ENCODE assay signal across 17 cellular contexts in the genomic region with DNA sequence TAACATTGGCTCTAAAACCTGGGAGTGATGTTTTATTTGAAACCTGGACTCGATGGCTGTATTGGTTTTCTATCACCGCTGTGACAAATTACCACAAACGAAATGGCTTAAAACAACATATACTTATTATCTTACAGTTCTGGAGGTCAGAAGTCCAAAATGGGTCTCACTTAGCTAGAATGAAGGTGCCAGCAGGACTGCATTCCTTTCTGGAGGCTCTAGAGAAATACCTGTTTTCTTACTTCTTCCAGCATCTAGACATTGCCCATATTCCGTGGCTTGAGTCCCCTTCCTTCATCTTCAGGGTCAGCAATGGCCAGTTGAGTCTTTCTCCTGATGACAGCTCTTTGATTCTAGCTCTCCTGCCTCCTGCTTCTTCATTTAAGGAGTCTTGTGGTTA. TPM values are rescaled to one million over a fixed set of nuclear protein-coding genes. Genes with fewer than 3 reads are reported as not detected.
DNase-seq lines count a peak whose midpoint lies in the region; ATAC-seq and TF ChIP-seq lines count a peak whose summit lies in the region.
"Had no signal": no experiment of that assay in that cellular context is flagged by ENCODE, and none has a peak within 500 bp of the region (broad histone marks: within the 10 kb centered on the region; RNA-seq: fewer than 3 reads in every experiment).

No MANE protein-coding gene starts in this region.

- H3K4me1 ChIP-seq in BLaER1: peaks cover 71% of the 10 kb centered on the region
- H3K4me1 ChIP-seq in HEK293 (ENCODE audit: control insufficient read depth, insufficient read depth, low read length): peaks cover 19% of the 10 kb centered on the region
- H3K4me1 ChIP-seq in trophoblast cell (ENCODE audit: control insufficient read depth in 1 of 2, insufficient read depth in 2 of 2, low read length in 2 of 2): no peaks in the 10 kb centered on the region
- H3K4me1 ChIP-seq in upper lobe of left lung: peaks cover 0 to 1% (median under 1%) of the 10 kb centered on the region in 4 donors
- H3K4me1 ChIP-seq: A549 had no signal

- no peak overlapping the region for H2BK5ac ChIP-seq in trophoblast cell (ENCODE audit: low read depth, low read length, poor library complexity)

- H3K14ac ChIP-seq in trophoblast cell (ENCODE audit: low read length): no peak overlapping the region

- ATAC-seq in upper lobe of left lung (ENCODE audit: low FRiP score in 2 of 2): no peak
- ATAC-seq: A549; CD8-positive, alpha-beta T cell had no signal

- POLR2A ChIA-PET in HEK293 (lab: Yijun Ruan, JAX): no interaction called here

- H3K9me3 ChIP-seq in BLaER1 (0 out of 2 replicates have a peak, but pooled peaks cover 14% of the 10 kb centered on the region), HEK293 (ENCODE audit: control insufficient read depth, insufficient read depth, low read depth, low read length) (no peaks in the 10 kb centered on the region), trophoblast cell (ENCODE audit: insufficient read depth, low read depth, low read length) (no peaks in the 10 kb centered on the region), upper lobe of left lung (no peaks in the 10 kb centered on the region)
- H3K9me3 ChIP-seq: A549, Caco-2 had no signal

- TF ChIP-seq POLR2A in upper lobe of left lung (IDR thresholded peaks at IDR 0.05): no peak

- no peak overlapping the region for H2BK12ac ChIP-seq in trophoblast cell (ENCODE audit: low read length)

- CTCF ChIA-PET in HEK293 (lab: Yijun Ruan, JAX): interaction anchor here (1.2 kb wide), 1 partner anchor 16 kb away, joined by 3 read pairs; no protein-coding TSS in a partner anchor

- peak overlapping the region; percentile 68 for H3K4me2 ChIP-seq in BLaER1
- no peak overlapping the region for H3K4me2 ChIP-seq in trophoblast cell (ENCODE audit: low read length)
- H3K4me2 ChIP-seq: A549 had no signal

- H3K36me3 ChIP-seq in BLaER1 (no peaks in the 10 kb centered on the region), HEK293 (ENCODE audit: control insufficient read depth in 2 of 2, insufficient read depth in 1 of 2, low read length in 2 of 2) (no peaks in the 10 kb centered on the region), trophoblast cell (ENCODE audit: control insufficient read depth in 1 of 2, insufficient read depth in 2 of 2, low read length in 2 of 2) (no peaks in the 10 kb centered on the region), upper lobe of left lung (no peaks in the 10 kb centered on the region)

- TF ChIP-seq CTCF in HEK293 (tag by site-specific recombination; IDR thresholded peaks at IDR 0.05) (no peak), upper lobe of left lung (IDR thresholded peaks at IDR 0.05) (no peak)

- no peak overlapping the region for H3K23ac ChIP-seq in trophoblast cell (ENCODE audit: low read length)

- H2AFZ ChIP-seq in trophoblast cell (ENCODE audit: insufficient read depth, low read length, poor library complexity): no peak overlapping the region

- no peak overlapping the region for H4K12ac ChIP-seq in trophoblast cell (ENCODE audit: low read depth, low read length)

- H3K9ac ChIP-seq in BLaER1 (no peak overlapping the region), trophoblast cell (ENCODE audit: low read length) (no peak overlapping the region)

- no peak for TF ChIP-seq EP300 in upper lobe of left lung (IDR thresholded peaks at IDR 0.05)

- no peaks in the 10 kb centered on the region for H3K79me2 ChIP-seq in trophoblast cell (ENCODE audit: control insufficient read depth, insufficient read depth, low read length, poor library complexity)

- H3K27me3 ChIP-seq in BLaER1: no peaks in the 10 kb centered on the region
- no peaks in the 10 kb centered on the region for H3K27me3 ChIP-seq in trophoblast cell (ENCODE audit: insufficient read depth, low read length)
- peaks cover 0 to 2% (median 0%) of the 10 kb centered on the region in 4 donors for H3K27me3 ChIP-seq in upper lobe of left lung

- no peaks in the 10 kb centered on the region for H4K20me1 ChIP-seq in BLaER1

- H2BK120ac ChIP-seq in trophoblast cell (ENCODE audit: insufficient read depth, low read length, poor library complexity): no peak overlapping the region

- no peaks in the 10 kb centered on the region for H3K79me1 ChIP-seq in trophoblast cell (ENCODE audit: low read length)

- H2AK5ac ChIP-seq in trophoblast cell (ENCODE audit: low read length): no peak overlapping the region

- H3K27ac ChIP-seq in BLaER1: no peak overlapping the region
- H3K27ac ChIP-seq in HEK293 (ENCODE audit: extremely low read depth, low read depth, low read length): peak overlapping the region; percentile 64; the same call in 1 of the 2 replicates
- H3K27ac ChIP-seq in trophoblast cell (ENCODE audit: low read depth, low read length): no peak overlapping the region
- H3K27ac ChIP-seq in upper lobe of left lung: no peak overlapping the region
- H3K27ac ChIP-seq: 22Rv1, A549, C4-2B had no signal

- WGBS in trophoblast cell (ENCODE audit: extremely low coverage, insufficient coverage, insufficient read length): no CpG with 5 or more reads among the region's 4 CpGs
- WGBS in upper lobe of left lung, 2 donors: 81 to 86% methylated on average over 4 of the region's 4 CpGs

- peak; percentile 55 to 81 for DNase-seq in trophoblast cell
- DNase-seq in upper lobe of left lung: no peak
- no peak for DNase-seq in NCI-H226
- no peak for DNase-seq in occipital lobe (lab: John Stamatoyannopoulos, UW)
- DNase-seq: AML-193; Caco-2; Calu3; CD4-positive, alpha-beta T cell; CD8-positive, alpha-beta T cell; DMS79 treated with DMSO at 0.1 percent for 48 hours; GF-D8 had no signal

- H4K8ac ChIP-seq in trophoblast cell (ENCODE audit: low read depth, low read length): no peak overlapping the region

- H3K4me3 ChIP-seq in BLaER1 (no peak overlapping the region), HEK293 (ENCODE audit: low read depth, low read length) (no peak overlapping the region), trophoblast cell (ENCODE audit: low read depth, low read length) (no peak overlapping the region), upper lobe of left lung (no peak overlapping the region)
- H3K4me3 ChIP-seq: A549 had no signal

- no peak overlapping the region for H4K91ac ChIP-seq in trophoblast cell (ENCODE audit: low read depth, low read length)

- H3K18ac ChIP-seq in trophoblast cell (ENCODE audit: low read length): no peak overlapping the region

- H3K4ac ChIP-seq in trophoblast cell (ENCODE audit: low read depth, low read length): no peak overlapping the region

TF ChIP-seq in HEK293, 187 proteins besides CTCF, POLR2A, EP300 and RAD21:
- TF ChIP-seq BCL6B (tag by site-specific recombination; IDR thresholded peaks at IDR 0.05) (no peak), ZNF707 (tag by site-specific recombination; IDR thresholded peaks at IDR 0.05) (no peak)
TF ChIP-seq in HEK293: peak in this region for 0.

RNA-seq across cellular contexts. Expression of gene STEAP1B, which starts 44.3 kb away (rescaled TPM):
- polyA plus RNA-seq in trophoblast cell (2013): 3.9 and 4.2 TPM in 2 replicates
- total RNA-seq in upper lobe of left lung: 1 to 10 TPM in 1 of 6 donors, under 1 TPM in 2, not detected in 3; 0.30 to 2.1 (median 0.92) TPM
- total RNA-seq in occipital lobe: 1.1 TPM
- total RNA-seq: A172; CD4-positive, alpha-beta T cell; CD8-positive, alpha-beta T cell had no signal

Comparison
In these comparisons a context has a peak if more than half of its experiments do, and no peak if none do; other contexts are left out.
1. DNase-seq: peak in trophoblast cell (2 of 2); none in upper lobe of left lung (0 of 2), NCI-H226 (single experiment) and occipital lobe (single experiment).